24 cellular contexts compared by ENCODE assay signal in the genomic region with DNA sequence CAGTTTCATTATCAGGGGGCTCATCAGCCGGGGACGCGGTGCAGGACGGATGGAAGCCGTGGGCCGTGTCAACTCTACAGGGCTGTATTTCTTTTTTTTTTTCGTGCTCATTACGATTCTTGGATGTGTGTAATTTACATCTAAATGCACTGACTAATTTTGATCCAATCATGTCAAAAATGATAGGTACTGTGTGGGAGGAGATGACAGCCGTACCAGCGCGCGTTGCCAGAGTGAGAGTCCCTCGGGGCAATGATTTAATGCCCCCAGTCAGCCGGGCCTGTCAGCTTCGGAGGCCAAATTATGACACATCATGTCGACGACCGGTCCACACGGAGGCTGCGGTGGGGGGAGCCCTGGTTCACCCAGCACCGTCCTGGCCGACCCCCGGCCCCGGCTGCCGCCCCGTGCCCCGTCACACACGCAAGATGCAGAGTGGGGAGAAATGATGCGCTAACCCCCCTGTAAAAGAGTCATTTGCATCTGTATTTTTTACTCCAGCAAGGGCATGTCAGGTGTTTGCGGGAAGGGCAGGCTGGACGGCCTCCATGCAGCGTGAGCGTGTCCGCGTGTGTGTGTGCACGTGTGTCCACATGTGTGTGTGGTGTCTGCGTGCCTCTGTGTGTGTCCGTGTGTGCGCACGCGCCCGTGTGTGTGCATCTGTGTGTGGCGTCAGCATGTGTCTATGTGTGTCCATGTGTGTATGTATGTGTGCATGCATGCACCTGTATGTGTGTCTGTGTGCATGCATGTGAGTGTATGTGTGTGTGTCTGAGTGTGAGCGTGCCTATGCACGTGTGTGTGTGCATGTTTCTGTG.
DNase-seq lines count a peak whose midpoint lies in the region; ATAC-seq and TF ChIP-seq lines count a peak whose summit lies in the region.
"Had no signal": no experiment of that assay in that cellular context is flagged by ENCODE, and none has a peak within 500 bp of the region (broad histone marks: within the 10 kb centered on the region; RNA-seq: fewer than 3 reads in every experiment).

No MANE protein-coding gene starts in this region.

- H3K9me3 ChIP-seq in RWPE2 (ENCODE audit: severe bottlenecking) (peaks cover 5% of the 10 kb centered on the region), neural progenitor cell (ENCODE audit: low read depth) (no peaks in the 10 kb centered on the region), spleen (peaks cover 0 to 10% (median 0%) of the 10 kb centered on the region in 8 donors)
- H3K9me3 ChIP-seq: A549; BLaER1 treated with 17β-estradiol and CSF1 and Interleukin-3, amounts not matched to agents 10 nM and 100 nM; HAP-1; SK-N-SH had no signal

- no peaks in the 10 kb centered on the region for H4K20me1 ChIP-seq in neural progenitor cell (ENCODE audit: low read depth)
- H4K20me1 ChIP-seq: BLaER1 treated with 17β-estradiol and CSF1 and Interleukin-3, amounts not matched to agents 10 nM and 100 nM had no signal

- H3K27ac ChIP-seq in RWPE2 (ENCODE audit: poor library complexity, severe bottlenecking): no peak overlapping the region
- H3K27ac ChIP-seq in neural progenitor cell: no peak overlapping the region
- no peak overlapping the region for H3K27ac ChIP-seq in spleen
- H3K27ac ChIP-seq: A549; BLaER1 treated with 17β-estradiol and CSF1 and Interleukin-3, amounts not matched to agents 10 nM and 100 nM had no signal

- H3K9ac ChIP-seq in neural progenitor cell: no peak overlapping the region
- H3K9ac ChIP-seq: BLaER1 treated with 17β-estradiol and CSF1 and Interleukin-3, amounts not matched to agents 10 nM and 100 nM; SK-N-SH had no signal

- H3K4me3 ChIP-seq in RWPE2 (ENCODE audit: severe bottlenecking) (no peak overlapping the region), neural progenitor cell (no peak overlapping the region), spleen (no peak overlapping the region)
- H3K4me3 ChIP-seq: A549; BLaER1 treated with 17β-estradiol and CSF1 and Interleukin-3, amounts not matched to agents 10 nM and 100 nM; GM23338; HAP-1 had no signal

- H3K36me3 ChIP-seq in RWPE2 (ENCODE audit: low read depth): no peaks in the 10 kb centered on the region
- no peaks in the 10 kb centered on the region for H3K36me3 ChIP-seq in neural progenitor cell
- no peaks in the 10 kb centered on the region for H3K36me3 ChIP-seq in spleen
- H3K36me3 ChIP-seq: BLaER1 treated with 17β-estradiol and CSF1 and Interleukin-3, amounts not matched to agents 10 nM and 100 nM; HAP-1 had no signal

- H2AFZ ChIP-seq in neural progenitor cell (replicated peaks): no peak overlapping the region

- whole genome bisulfite sequencing in spleen, 5 donors: 87 to 93% (median 91%) methylated on average over 41 to 45 of the region's 45 CpGs

- H3K9me3 Mint-ChIP-seq in endothelial cell (ENCODE audit: unreplicated experiment) (peaks cover 52% of the 10 kb centered on the region), neural progenitor cell (peaks cover 5% of the 10 kb centered on the region)

- H3K79me2 ChIP-seq in neural progenitor cell (ENCODE audit: low read depth): no peaks in the 10 kb centered on the region

- no peak for ATAC-seq in RWPE2 (ENCODE audit: low read depth)
- no peak for ATAC-seq in activated CD4-positive, CD25-positive, alpha-beta regulatory T cell treated with anti-CD3 and anti-CD28 coated beads, Interleukin-2, amount 50 U/mL, for 24 hours
- ATAC-seq: GM23338 had no signal

- H3K27me3 ChIP-seq in RWPE2 (ENCODE audit: insufficient read depth, poor library complexity, severe bottlenecking) (no peaks in the 10 kb centered on the region), neural progenitor cell (no peaks in the 10 kb centered on the region), spleen (replicated peaks in 1 of 7) (no peaks in the 10 kb centered on the region)
- H3K27me3 ChIP-seq: BLaER1 treated with 17β-estradiol and CSF1 and Interleukin-3, amounts not matched to agents 10 nM and 100 nM had no signal

- no peak overlapping the region for H3K4me2 ChIP-seq in neural progenitor cell
- H3K4me2 ChIP-seq: A549; BLaER1 treated with 17β-estradiol and CSF1 and Interleukin-3, amounts not matched to agents 10 nM and 100 nM; GM23338; SK-N-SH had no signal

- peaks cover 4% of the 10 kb centered on the region for H3K4me1 Mint-ChIP-seq in endothelial cell (ENCODE audit: unreplicated experiment)
- peaks cover 18% of the 10 kb centered on the region for H3K4me1 Mint-ChIP-seq in neural progenitor cell
- H3K4me1 Mint-ChIP-seq: GM23338 had no signal

- H3K27ac Mint-ChIP-seq in endothelial cell (ENCODE audit: unreplicated experiment) (peak overlapping the region; percentile 55), neural progenitor cell (no peak overlapping the region)
- H3K27ac Mint-ChIP-seq: CD4-positive, alpha-beta memory T cell; GM23338 had no signal

- no peaks in the 10 kb centered on the region for H3K4me1 ChIP-seq in RWPE2 (ENCODE audit: insufficient read depth, poor library complexity, severe bottlenecking)
- H3K4me1 ChIP-seq in neural progenitor cell: no peaks in the 10 kb centered on the region
- no peaks in the 10 kb centered on the region for H3K4me1 ChIP-seq in spleen
- H3K4me1 ChIP-seq: A549; BLaER1 treated with 17β-estradiol and CSF1 and Interleukin-3, amounts not matched to agents 10 nM and 100 nM; HAP-1 had no signal

- TF ChIP-seq CTCF in RWPE2 (IDR thresholded peaks at IDR 0.05; ENCODE audit: poor library complexity, severe bottlenecking) (no peak), endothelial cell (IDR thresholded peaks at IDR 0.05; ENCODE audit: unreplicated experiment) (no peak), neural progenitor cell (IDR thresholded peaks at IDR 0.05) (no peak), spleen (IDR thresholded peaks at IDR 0.05 in 8 of 11, conservative IDR thresholded peaks at IDR 0.05 in 3 of 11) (no peak)

- H3K36me3 Mint-ChIP-seq in endothelial cell (ENCODE audit: low read depth, unreplicated experiment) (peaks cover 17% of the 10 kb centered on the region), neural progenitor cell (no peaks in the 10 kb centered on the region)

- intact Hi-C loops in spleen (cut with DNase I; ENCODE audit: low total_unique reads): no loop called here

- H3K27me3 Mint-ChIP-seq in endothelial cell (ENCODE audit: unreplicated experiment) (peaks cover 28% of the 10 kb centered on the region), neural progenitor cell (ENCODE audit: insufficient read depth, low read depth) (peaks cover 22% of the 10 kb centered on the region)

- peaks cover 12% of the 10 kb centered on the region for H3F3A ChIP-seq in neural progenitor cell (ENCODE audit: low read depth)

- peak; percentile 23 for DNase-seq in RWPE2 (ENCODE audit: low spot score)
- no peak for DNase-seq in endothelial cell (ENCODE audit: low spot score)
- DNase-seq in neural progenitor cell (ENCODE audit: low spot score): no peak
- DNase-seq in spleen: peak; percentile 54
- no peak for DNase-seq in NCI-H146 treated with DMSO at 0.1 percent for 48 hours (lab: John Stamatoyannopoulos, UW; ENCODE audit: unreplicated experiment)
- DNase-seq in activated T-cell treated with anti-CD3 and anti-CD28 coated beads, Interleukin-2, amount 50 U/mL, for 1 hour: no peak
- DNase-seq: AML-193; CD4-positive, alpha-beta memory T cell; COR-L47; DMS53; KBM-7; MV-4-11; NCI-H1105; NCI-H1436 treated with DMSO at 0.1 percent for 48 hours; NCI-H2029; NCI-H446; NCI-H524 treated with DMSO at 0.1 percent for 48 hours; NCI-H774; SK-N-SH had no signal

- TF ChIP-seq POLR2A in spleen (IDR thresholded peaks at IDR 0.05): no peak

- H3K4me3 Mint-ChIP-seq in endothelial cell (ENCODE audit: unreplicated experiment) (peak overlapping the region; percentile 65), neural progenitor cell (peak overlapping the region; percentile 6)
- H3K4me3 Mint-ChIP-seq: CD4-positive, alpha-beta memory T cell; GM23338 had no signal

Comparison
In these comparisons a context has a peak if more than half of its experiments do, and no peak if none do; other contexts are left out.
1. DNase-seq: peak in RWPE2 (single experiment) and spleen (single experiment); none in endothelial cell (single experiment), neural progenitor cell (single experiment), NCI-H146 treated with DMSO at 0.1 percent for 48 hours (single experiment) and activated T-cell treated with anti-CD3 and anti-CD28 coated beads, Interleukin-2, amount 50 U/mL, for 1 hour (single experiment).